Comparison of ENCODE assay signal across 13 cellular contexts in genomic region chr20:61513124-61514017, GRCh38.
DNase-seq lines count a peak whose midpoint lies in the region; ATAC-seq and TF ChIP-seq lines count a peak whose summit lies in the region.
"Had no signal": no experiment of that assay in that cellular context is flagged by ENCODE, and none has a peak within 500 bp of the region (broad histone marks: within the 10 kb centered on the region; RNA-seq: fewer than 3 reads in every experiment).

No MANE protein-coding gene starts in this region.

- peaks cover 1% of the 10 kb centered on the region for H3K9me3 Mint-ChIP-seq in neural crest cell

- no peak overlapping the region for H3K4me3 Mint-ChIP-seq in neural crest cell
- H3K4me3 Mint-ChIP-seq: CD8-positive, alpha-beta memory T cell; IgD-negative memory B cell had no signal

- peaks cover 26% of the 10 kb centered on the region for H3K4me1 Mint-ChIP-seq in neural crest cell
- H3K4me1 Mint-ChIP-seq: CD8-positive, alpha-beta memory T cell had no signal

- no peak for ATAC-seq in RWPE2 (ENCODE audit: low read depth)

- no peaks in the 10 kb centered on the region for H3K36me3 ChIP-seq in RWPE2 (ENCODE audit: low read depth)
- H3K36me3 ChIP-seq: BLaER1 had no signal

- H3K27me3 Mint-ChIP-seq in neural crest cell (ENCODE audit: low read depth), result peaks cover 3% of the 10 kb centered on the region
- H3K27me3 Mint-ChIP-seq: IgD-negative memory B cell had no signal

- TF ChIP-seq CTCF in RWPE2 (IDR thresholded peaks at IDR 0.05; ENCODE audit: poor library complexity, severe bottlenecking) (no peak), neural crest cell (conservative IDR thresholded peaks at IDR 0.05) (no peak)

- H3K27me3 ChIP-seq in RWPE2 (ENCODE audit: insufficient read depth, poor library complexity, severe bottlenecking), result no peaks in the 10 kb centered on the region
- H3K27me3 ChIP-seq: BLaER1 had no signal

- peak overlapping the region; percentile 40 for H3K27ac Mint-ChIP-seq in neural crest cell (ENCODE audit: unreplicated experiment)
- H3K27ac Mint-ChIP-seq: CD8-positive, alpha-beta memory T cell; IgD-negative memory B cell had no signal

- no peaks in the 10 kb centered on the region for H3K9me3 ChIP-seq in RWPE2 (ENCODE audit: severe bottlenecking)
- H3K9me3 ChIP-seq: BLaER1 had no signal

- no peaks in the 10 kb centered on the region for H3K4me1 ChIP-seq in RWPE2 (ENCODE audit: insufficient read depth, poor library complexity, severe bottlenecking)

- H3K4me3 ChIP-seq in RWPE2 (ENCODE audit: severe bottlenecking), result no peak overlapping the region
- H3K4me3 ChIP-seq: BLaER1, GM23248 had no signal

- DNase-seq in NCI-H2227 (lab: John Stamatoyannopoulos, UW; ENCODE audit: unreplicated experiment), result peak; percentile 44
- no peak for DNase-seq in NCI-H2227 treated with DMSO at 0.1 percent for 48 hours (lab: John Stamatoyannopoulos, UW)
- DNase-seq in RWPE2 (ENCODE audit: low spot score), result peak; percentile 79
- DNase-seq in neural crest cell (ENCODE audit: low read depth, low spot score), result no peak
- DNase-seq in stimulated activated CD4-positive, alpha-beta T cell treated with anti-CD3 and anti-CD28 coated beads, Interleukin-4, amount 100 ng/mL, for 24 hours, result no peak
- no peak for DNase-seq in COR-L47 (lab: John Stamatoyannopoulos, UW)
- no peak for DNase-seq in Ammon's horn (ENCODE audit: low spot score)
- DNase-seq: CD8-positive, alpha-beta memory T cell; DMS53; GM23248 had no signal

- H3K36me3 Mint-ChIP-seq in neural crest cell (ENCODE audit: low read depth), result no peaks in the 10 kb centered on the region
- H3K36me3 Mint-ChIP-seq: CD8-positive, alpha-beta memory T cell; IgD-negative memory B cell had no signal

- H3K27ac ChIP-seq in RWPE2 (ENCODE audit: poor library complexity, severe bottlenecking), result no peak overlapping the region
- H3K27ac ChIP-seq: 22Rv1, BLaER1, GM23248 had no signal

Comparison
In these comparisons a context has a peak if more than half of its experiments do, and no peak if none do; other contexts are left out.
1. DNase-seq: peak in NCI-H2227 (single experiment) and RWPE2 (single experiment); none in NCI-H2227 treated with DMSO at 0.1 percent for 48 hours (single experiment), neural crest cell (single experiment), stimulated activated CD4-positive, alpha-beta T cell treated with anti-CD3 and anti-CD28 coated beads, Interleukin-4, amount 100 ng/mL, for 24 hours (single experiment), COR-L47 (single experiment) and Ammon's horn (single experiment).